12 cellular contexts compared by ENCODE assay signal in the genomic region with DNA sequence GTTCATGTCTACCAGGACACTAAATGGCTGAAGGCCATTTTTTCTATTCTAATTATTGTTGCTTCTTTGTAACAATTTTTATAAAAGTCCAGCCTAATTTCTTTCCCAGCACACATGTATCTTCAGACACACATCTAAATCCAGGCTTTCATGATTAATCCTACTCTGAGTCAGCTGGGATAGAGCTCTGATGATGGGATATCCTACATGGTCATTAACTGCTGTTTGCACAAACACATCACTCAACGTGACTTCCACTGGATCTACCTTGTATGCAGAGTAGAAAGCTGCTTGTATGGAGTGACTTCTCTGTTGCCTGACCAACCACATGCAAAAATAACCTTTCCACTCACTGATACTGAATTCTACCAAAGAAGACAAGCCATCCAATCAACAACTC.
DNase-seq lines count a peak whose midpoint lies in the region; ATAC-seq and TF ChIP-seq lines count a peak whose summit lies in the region.
"Had no signal": no experiment of that assay in that cellular context is flagged by ENCODE, and none has a peak within 500 bp of the region (broad histone marks: within the 10 kb centered on the region; RNA-seq: fewer than 3 reads in every experiment).

No MANE protein-coding gene starts in this region.

- H3K27me3 ChIP-seq in dorsolateral prefrontal cortex: peaks cover 0 to 3% (median 0%) of the 10 kb centered on the region in 45 donors

- CTCF ChIA-PET in activated CD8-positive, alpha-beta T cell treated with anti-CD3 and anti-CD28 coated beads for 36 hours (lab: Charles Lee): no interaction called here

- no peak for ATAC-seq in activated CD8-positive, alpha-beta T cell treated with anti-CD3 and anti-CD28 coated beads for 36 hours

- TF ChIP-seq CTCF in dorsolateral prefrontal cortex (IDR thresholded peaks at IDR 0.05 in 54 of 56, conservative IDR thresholded peaks at IDR 0.05 in 2 of 56; ENCODE audit: low read depth in 1 of 56, partially characterized antibody in 56 of 56): no peak
- no peak for TF ChIP-seq CTCF in activated CD8-positive, alpha-beta T cell treated with anti-CD3 and anti-CD28 coated beads for 36 hours (IDR thresholded peaks at IDR 0.05)

- no peaks in the 10 kb centered on the region for H3K4me1 Mint-ChIP-seq in activated CD8-positive, alpha-beta T cell treated with anti-CD3 and anti-CD28 coated beads for 36 hours (ENCODE audit: low read depth)

- H3K4me3 Mint-ChIP-seq in activated CD8-positive, alpha-beta T cell treated with anti-CD3 and anti-CD28 coated beads for 36 hours: no peak overlapping the region

- no peak overlapping the region for H3K27ac ChIP-seq in dorsolateral prefrontal cortex

- POLR2A ChIA-PET in activated CD8-positive, alpha-beta T cell treated with anti-CD3 and anti-CD28 coated beads for 36 hours (lab: Charles Lee): no interaction called here

- no peak overlapping the region for H3K4me3 ChIP-seq in dorsolateral prefrontal cortex

- DNase-seq in AG20443 (ENCODE audit: low spot score): peak; percentile 22
- peak; percentile 25 for DNase-seq in HuH-7 (ENCODE audit: low spot score)
- peak; percentile 50 to 62 for DNase-seq in SHP77 (lab: John Stamatoyannopoulos, UW)
- peak; percentile 71 for DNase-seq in kidney glomerular epithelial cell (lab: John Stamatoyannopoulos, UW)
- no peak for DNase-seq in foreskin melanocyte
- DNase-seq in activated CD4-positive, alpha-beta T cell treated with anti-CD3 and anti-CD28 coated beads, Interleukin-2, amount 50 U/mL, for 48 hours: no peak
- DNase-seq in dorsolateral prefrontal cortex: no peak
- no peak for DNase-seq in activated CD8-positive, alpha-beta T cell treated with anti-CD3 and anti-CD28 coated beads for 36 hours
- DNase-seq: activated effector memory CD4-positive, alpha-beta T cell treated with anti-CD3 and anti-CD28 coated beads, Interleukin-2, amount 50 U/mL, for 16 hours; midbrain; OCI-M1; SW 1271 had no signal

- H3K27me3 Mint-ChIP-seq in activated CD8-positive, alpha-beta T cell treated with anti-CD3 and anti-CD28 coated beads for 36 hours: peaks cover 11% of the 10 kb centered on the region

- H3K9me3 Mint-ChIP-seq in activated CD8-positive, alpha-beta T cell treated with anti-CD3 and anti-CD28 coated beads for 36 hours: peaks cover 2% of the 10 kb centered on the region

- H3K36me3 Mint-ChIP-seq in activated CD8-positive, alpha-beta T cell treated with anti-CD3 and anti-CD28 coated beads for 36 hours (ENCODE audit: low read depth): no peaks in the 10 kb centered on the region

- intact Hi-C loops in dorsolateral prefrontal cortex (cut with DNase I): no loop called here
- intact Hi-C loops in activated CD8-positive, alpha-beta T cell treated with anti-CD3 and anti-CD28 coated beads for 36 hours (cut with micrococcal nuclease): no loop called here

- H3K27ac Mint-ChIP-seq in activated CD8-positive, alpha-beta T cell treated with anti-CD3 and anti-CD28 coated beads for 36 hours: no peak overlapping the region

Comparison
In these comparisons a context has a peak if more than half of its experiments do, and no peak if none do; other contexts are left out.
1. DNase-seq: peak in AG20443 (single experiment), HuH-7 (single experiment), SHP77 (2 of 2) and kidney glomerular epithelial cell (single experiment); none in foreskin melanocyte (single experiment), activated CD4-positive, alpha-beta T cell treated with anti-CD3 and anti-CD28 coated beads, Interleukin-2, amount 50 U/mL, for 48 hours (0 of 2), dorsolateral prefrontal cortex (0 of 10) and activated CD8-positive, alpha-beta T cell treated with anti-CD3 and anti-CD28 coated beads for 36 hours (single experiment).